ENCODE assay signal across 24 cellular contexts in genomic region chr1:67317803-67318202, GRCh38. TPM values are rescaled to one million over a fixed set of nuclear protein-coding genes. Genes with fewer than 3 reads are reported as not detected.
"Had no signal": no experiment of that assay in that cellular context is flagged by ENCODE, and none has a peak within 500 bp of the region (broad histone marks: within the 10 kb centered on the region; RNA-seq: fewer than 3 reads in every experiment).

No MANE protein-coding gene starts in this region.

- H3K27ac Mint-ChIP-seq: activated CD4-positive, alpha-beta memory T cell treated with anti-CD3 and anti-CD28 coated beads, Interleukin-2, amount 10 ng/mL, durations not matched to agents 7 days and 5 days; activated CD4-positive, alpha-beta T cell treated with anti-CD3 and anti-CD28 coated beads, Interleukin-2, amount 10 ng/mL, durations not matched to agents 7 days and 5 days; activated naive CD4-positive, alpha-beta T cell treated with anti-CD3 and anti-CD28 coated beads for 36 hours; activated naive CD8-positive, alpha-beta T cell treated with anti-CD3 and anti-CD28 coated beads, Interleukin-2, amount 10 ng/mL, durations not matched to agents 7 days and 5 days; nephron; stimulated activated naive B cell treated with anti-CD40 and anti-IgM and Interleukin-4, amounts not matched to agents 10 μg/mL and 1 μg/mL and 100 μg/mL, for 72 hours; T-helper 17 cell had no signal

- FAIRE-seq: endothelial cell of umbilical vein, small intestine had no signal

- H3K4me3 Mint-ChIP-seq: activated CD4-positive, alpha-beta memory T cell treated with anti-CD3 and anti-CD28 coated beads, Interleukin-2, amount 10 ng/mL, durations not matched to agents 7 days and 5 days; activated CD4-positive, alpha-beta T cell treated with anti-CD3 and anti-CD28 coated beads, Interleukin-2, amount 10 ng/mL, durations not matched to agents 7 days and 5 days; activated naive CD4-positive, alpha-beta T cell treated with anti-CD3 and anti-CD28 coated beads for 36 hours; activated naive CD8-positive, alpha-beta T cell treated with anti-CD3 and anti-CD28 coated beads, Interleukin-2, amount 10 ng/mL, durations not matched to agents 7 days and 5 days; nephron; stimulated activated naive B cell treated with anti-CD40 and anti-IgM and Interleukin-4, amounts not matched to agents 10 μg/mL and 1 μg/mL and 100 μg/mL, for 72 hours; T-helper 17 cell had no signal

- H3K27me3 Mint-ChIP-seq: activated CD4-positive, alpha-beta memory T cell treated with anti-CD3 and anti-CD28 coated beads, Interleukin-2, amount 10 ng/mL, durations not matched to agents 7 days and 5 days; activated CD4-positive, alpha-beta T cell treated with anti-CD3 and anti-CD28 coated beads, Interleukin-2, amount 10 ng/mL, durations not matched to agents 7 days and 5 days; activated naive CD8-positive, alpha-beta T cell treated with anti-CD3 and anti-CD28 coated beads, Interleukin-2, amount 10 ng/mL, durations not matched to agents 7 days and 5 days; stimulated activated naive B cell treated with anti-CD40 and anti-IgM and Interleukin-4, amounts not matched to agents 10 μg/mL and 1 μg/mL and 100 μg/mL, for 72 hours had no signal

- H3K9me3 Mint-ChIP-seq: activated CD4-positive, alpha-beta memory T cell treated with anti-CD3 and anti-CD28 coated beads, Interleukin-2, amount 10 ng/mL, durations not matched to agents 7 days and 5 days; activated CD4-positive, alpha-beta T cell treated with anti-CD3 and anti-CD28 coated beads, Interleukin-2, amount 10 ng/mL, durations not matched to agents 7 days and 5 days; activated naive CD4-positive, alpha-beta T cell treated with anti-CD3 and anti-CD28 coated beads for 36 hours; activated naive CD8-positive, alpha-beta T cell treated with anti-CD3 and anti-CD28 coated beads, Interleukin-2, amount 10 ng/mL, durations not matched to agents 7 days and 5 days; nephron; stimulated activated naive B cell treated with anti-CD40 and anti-IgM and Interleukin-4, amounts not matched to agents 10 μg/mL and 1 μg/mL and 100 μg/mL, for 72 hours had no signal

- ATAC-seq: heart left ventricle, lower lobe of right lung, sciatic nerve, T-helper 17 cell had no signal

- H3K4me1 Mint-ChIP-seq: nephron had no signal

- DNase-seq: activated CD4-positive, alpha-beta memory T cell treated with anti-CD3 and anti-CD28 coated beads, Interleukin-2, amount 10 ng/mL, durations not matched to agents 7 days and 5 days; activated CD4-positive, alpha-beta T cell treated with anti-CD3 and anti-CD28 coated beads, Interleukin-2, amount 10 ng/mL, durations not matched to agents 7 days and 5 days; activated CD4-positive, CD25-positive, alpha-beta regulatory T cell treated with anti-CD3 and anti-CD28 coated beads, Interleukin-2, amount 50 U/mL, for 72 hours; activated effector memory CD4-positive, alpha-beta T cell treated with anti-CD3 and anti-CD28 coated beads, Interleukin-2, amount 50 U/mL, for 16 hours; activated naive CD4-positive, alpha-beta T cell treated with anti-CD3 and anti-CD28 coated beads for 36 hours; activated naive CD8-positive, alpha-beta T cell treated with anti-CD3 and anti-CD28 coated beads, Interleukin-2, amount 10 ng/mL, durations not matched to agents 7 days and 5 days; amniotic stem cell; caudate nucleus; heart left ventricle; hypothalamus; lower lobe of right lung; mesendoderm; small intestine; stimulated activated CD4-positive, alpha-beta T cell treated with anti-CD3 and anti-CD28 coated beads, Interleukin-4, amount 100 ng/mL, for 24 hours; stimulated activated naive B cell treated with anti-CD40 and anti-IgM and Interleukin-4, amounts not matched to agents 10 μg/mL and 1 μg/mL and 100 μg/mL, for 72 hours; T-helper 17 cell; T1000 had no signal

RNA-seq across cellular contexts. Expression of gene IL12RB2, which starts 10.1 kb away (rescaled TPM):
- total RNA-seq: chondrocyte, fibroblast of lung, fibroblast of villous mesenchyme, osteocyte had no signal
- polyA plus RNA-seq: endothelial cell of umbilical vein had no signal
